In the genomic region with DNA sequence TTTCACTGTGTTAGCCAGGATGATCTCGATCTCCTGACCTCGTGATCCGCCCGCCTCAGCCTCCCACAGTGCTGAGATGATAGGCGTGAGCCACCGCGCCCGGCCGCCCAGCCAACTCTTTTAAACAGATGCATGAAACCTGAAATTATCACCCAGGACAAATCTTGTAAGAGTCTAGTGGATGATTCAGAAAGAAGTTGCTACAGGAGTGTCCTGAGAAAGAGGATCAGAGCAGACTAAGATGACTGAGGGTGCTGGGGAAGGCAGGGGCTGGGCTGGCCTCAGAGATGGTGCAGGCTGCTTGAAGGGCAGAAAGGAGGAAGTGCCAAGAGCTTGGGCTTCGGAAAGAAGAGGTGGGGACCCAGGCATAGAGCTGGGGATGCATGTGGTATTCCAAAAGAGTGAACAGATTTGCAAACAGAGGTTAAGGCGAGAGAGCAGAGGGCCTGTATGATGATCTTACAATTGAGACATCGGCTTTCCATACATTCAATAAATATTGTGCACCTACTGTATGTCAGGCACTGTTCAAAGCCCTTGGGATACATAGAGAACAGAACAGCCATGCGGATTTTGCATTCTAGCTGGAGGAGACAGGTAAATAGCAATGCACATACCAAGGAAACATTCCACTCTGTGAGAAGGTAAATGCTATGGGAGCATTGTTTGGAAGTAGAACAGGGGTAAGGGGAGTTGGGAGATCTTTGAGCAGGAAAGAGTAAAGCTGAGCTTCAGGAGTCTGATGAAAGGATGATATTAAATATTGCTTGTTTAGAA, we compare ENCODE assay signal across 15 cellular contexts.
"Had no signal": no experiment of that assay in that cellular context is flagged by ENCODE, and none has a peak within 500 bp of the region (broad histone marks: within the 10 kb centered on the region; RNA-seq: fewer than 3 reads in every experiment).

No MANE protein-coding gene starts in this region.

- H3K9me3 Mint-ChIP-seq: activated naive CD4-positive, alpha-beta T cell treated with anti-CD3 and anti-CD28 coated beads for 36 hours; memory B cell; neural crest cell had no signal

- H3K27ac Mint-ChIP-seq: activated CD4-positive, alpha-beta T cell treated with anti-CD3 and anti-CD28 coated beads for 36 hours; activated naive CD4-positive, alpha-beta T cell treated with anti-CD3 and anti-CD28 coated beads for 36 hours; memory B cell had no signal

- H3K9ac ChIP-seq: parathyroid adenoma had no signal

- H3K4me3 ChIP-seq: body of pancreas, SK-N-MC, skin epidermis, stomach had no signal

- H3K36me3 ChIP-seq: stomach, WERI-Rb-1 had no signal

- H3K27ac ChIP-seq: body of pancreas, parathyroid adenoma, SK-N-MC, skin epidermis, stomach, WERI-Rb-1 had no signal

- H3K4me3 Mint-ChIP-seq: activated CD4-positive, alpha-beta T cell treated with anti-CD3 and anti-CD28 coated beads for 36 hours; activated naive CD4-positive, alpha-beta T cell treated with anti-CD3 and anti-CD28 coated beads for 36 hours; memory B cell; neural crest cell had no signal

- H2AFZ ChIP-seq: parathyroid adenoma had no signal

- H3K36me3 Mint-ChIP-seq: memory B cell had no signal

- DNase-seq: activated CD4-positive, alpha-beta T cell treated with anti-CD3 and anti-CD28 coated beads for 36 hours; activated naive CD4-positive, alpha-beta T cell treated with anti-CD3 and anti-CD28 coated beads for 36 hours; body of pancreas; central memory CD4-positive, alpha-beta T cell; cortex of kidney; effector memory CD4-positive, alpha-beta T cell; retina; stomach; T-helper 1 cell; WERI-Rb-1 had no signal

- ATAC-seq: activated CD4-positive, alpha-beta T cell treated with anti-CD3 and anti-CD28 coated beads for 36 hours; body of pancreas had no signal

- H3K9me3 ChIP-seq: body of pancreas, stomach had no signal

- H3K27me3 ChIP-seq: body of pancreas had no signal
